8 cellular contexts compared by ENCODE assay signal in the genomic region with DNA sequence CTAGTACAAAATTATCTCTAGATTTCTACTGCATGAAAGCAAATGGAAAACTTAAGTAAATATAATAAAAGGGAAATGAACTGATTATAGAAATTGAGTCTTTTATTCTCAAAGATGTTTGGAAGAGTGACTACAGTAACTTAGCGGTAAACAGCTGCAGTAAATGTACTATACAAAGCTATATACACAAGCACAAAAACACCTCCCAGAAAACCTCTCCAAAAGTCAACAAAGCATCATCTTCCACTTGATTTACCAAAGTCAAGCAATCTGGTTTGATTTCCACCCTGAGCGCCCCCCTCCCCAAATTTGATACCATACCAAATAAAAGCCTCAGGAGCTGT. TPM values are rescaled to one million over a fixed set of nuclear protein-coding genes. Genes with fewer than 3 reads are reported as not detected.
A peak's percentile ranks its signal among the peaks of the same experiment; 100 is the strongest.
DNase-seq lines count a peak whose midpoint lies in the region; ATAC-seq, FAIRE-seq and TF ChIP-seq lines count a peak whose summit lies in the region.

No MANE protein-coding gene starts in this region.

- POLR2A ChIA-PET in AG04450 (lab: Yijun Ruan, JAX): interaction anchor here (0.6 to 1.0 kb wide), 2 partner anchors 126 to 142 kb away, joined by 3 to 5 read pairs; a partner anchor contains a TSS
- POLR2A ChIA-PET in activated CD4-positive, alpha-beta memory T cell treated with anti-CD3 and anti-CD28 coated beads for 36 hours (lab: Charles Lee): interaction anchor here (0.6 to 1.1 kb wide), 2 partner anchors 10 to 135 kb away, joined by 3 read pairs; no protein-coding TSS in a partner anchor

- H3K36me3 Mint-ChIP-seq in activated CD4-positive, alpha-beta memory T cell treated with anti-CD3 and anti-CD28 coated beads for 36 hours: peaks cover 32% of the 10 kb centered on the region

- H3K27me3 Mint-ChIP-seq in activated CD4-positive, alpha-beta memory T cell treated with anti-CD3 and anti-CD28 coated beads for 36 hours: no peaks in the 10 kb centered on the region

- no peaks in the 10 kb centered on the region for H3K9me3 Mint-ChIP-seq in activated CD4-positive, alpha-beta memory T cell treated with anti-CD3 and anti-CD28 coated beads for 36 hours

- intact Hi-C loops in activated CD4-positive, alpha-beta memory T cell treated with anti-CD3 and anti-CD28 coated beads for 36 hours (cut with micrococcal nuclease): loop anchor here (2.0 kb wide), 1 partner anchor 51 kb away; no protein-coding TSS in a partner anchor

- no peak for DNase-seq in AG04450 (ENCODE audit: low read depth, low spot score)
- DNase-seq in HL-60 (ENCODE audit: low read depth in 1 of 2, low spot score in 1 of 2): no peak
- no peak for DNase-seq in activated CD4-positive, alpha-beta memory T cell treated with anti-CD3 and anti-CD28 coated beads for 36 hours
- DNase-seq in pons (ENCODE audit: low spot score): no peak
- no peak for DNase-seq in NCI-H187 (lab: John Stamatoyannopoulos, UW)

- no peaks in the 10 kb centered on the region for H3K27me3 ChIP-seq in AG04450 (ENCODE audit: control insufficient read depth, insufficient read depth, low read length)
- H3K27me3 ChIP-seq in HL-60 (ENCODE audit: insufficient read depth, poor library complexity, severe bottlenecking): no peaks in the 10 kb centered on the region

- peak overlapping the region; percentile 87 for H3K4me3 Mint-ChIP-seq in activated CD4-positive, alpha-beta memory T cell treated with anti-CD3 and anti-CD28 coated beads for 36 hours

- CTCF ChIA-PET in AG04450 (lab: Charles Lee): interaction anchor here (0.6 to 1.9 kb wide), 4 partner anchors 12 to 180 kb away, joined by 3 to 6 read pairs (median 5); no protein-coding TSS in a partner anchor
- CTCF ChIA-PET in activated CD4-positive, alpha-beta memory T cell treated with anti-CD3 and anti-CD28 coated beads for 36 hours (lab: Charles Lee): interaction anchor here (0.6 to 2.1 kb wide), 6 partner anchors 19 to 235 kb away, joined by 3 to 13 read pairs (median 4); no protein-coding TSS in a partner anchor

- peaks cover 57% of the 10 kb centered on the region for H3K4me1 Mint-ChIP-seq in activated CD4-positive, alpha-beta memory T cell treated with anti-CD3 and anti-CD28 coated beads for 36 hours (ENCODE audit: low read depth)

- no peak for ATAC-seq in activated CD4-positive, CD25-positive, alpha-beta regulatory T cell treated with anti-CD3 and anti-CD28 coated beads, Interleukin-2, amount 50 U/mL, for 24 hours
- no peak for ATAC-seq in HG03108 (IDR thresholded peaks at IDR 0.05; ENCODE audit: unreplicated experiment)

- H3K9me3 ChIP-seq in AG04450 (ENCODE audit: control insufficient read depth, insufficient read depth, low read length): no peaks in the 10 kb centered on the region; the same call in 1 of the 2 replicates

- H3K4me3 ChIP-seq in AG04450 (ENCODE audit: low read depth, low read length) (peak overlapping the region; percentile 93), HL-60 (replicated peaks; ENCODE audit: insufficient read depth, low read length) (peak overlapping the region; percentile 52)

- TF ChIP-seq CTCF in AG04450 (IDR thresholded peaks at IDR 0.05; ENCODE audit: low read depth, low read length) (no peak), HL-60 (IDR thresholded peaks at IDR 0.05; ENCODE audit: insufficient read depth, low read length) (no peak)

- peak; percentile 30 for FAIRE-seq in islet of Langerhans (lab: Jason Lieb, UNC)

- H3K27ac ChIP-seq in AG04450 (ENCODE audit: low read depth, low read length) (no peak overlapping the region), HL-60 (replicated peaks) (peak overlapping the region; percentile 94; the same call in 1 of the 2 replicates)

- peak overlapping the region; percentile 98 for H3K27ac Mint-ChIP-seq in activated CD4-positive, alpha-beta memory T cell treated with anti-CD3 and anti-CD28 coated beads for 36 hours

RNA-seq across cellular contexts. Expression of a gene that starts 2.7 kb away (rescaled TPM):
- 22.3 and 28.3 TPM in 2 replicates for polyA plus RNA-seq in AG04450 (2011; rRNA removed)
- polyA minus RNA-seq in AG04450 (2011; rRNA and poly(A)+ RNA removed): 13.0 and 23.5 TPM in 2 replicates
- total RNA-seq in activated CD4-positive, alpha-beta memory T cell treated with anti-CD3 and anti-CD28 coated beads for 36 hours: 10 to 100 TPM; 31.1 to 34.9 TPM
